8 cellular contexts compared by ENCODE assay signal in genomic region chr6:23414204-23414501, GRCh38.
DNase-seq lines count a peak whose midpoint lies in the region; ATAC-seq and TF ChIP-seq lines count a peak whose summit lies in the region.

No MANE protein-coding gene starts in this region.

- in situ Hi-C loops in Panc1 (cut with HindIII; ENCODE audit: low pct_unique_long_range_greater_than_20kb, low sequenced_read_pairs) = no loop called here

- H3K4me3 Mint-ChIP-seq in T-cell = no peak overlapping the region

- intact Hi-C loops in Panc1 (cut with micrococcal nuclease; ENCODE audit: unreplicated experiment) = no loop called here

- no peaks in the 10 kb centered on the region for H3K36me3 Mint-ChIP-seq in T-cell

- CTCF ChIA-PET in Panc1 (lab: Charles Lee) = interaction anchor here (0.6 kb wide), 2 partner anchors 1498 to 1818 kb away, joined by 3 read pairs; no protein-coding TSS in a partner anchor
- CTCF ChIA-PET in T-cell (lab: Charles Lee) = no interaction called here

- no TSS peak for BruUV-seq in Panc1 (replicated peaks; lab: Mats Ljungman, UMichigan)

- H3K9me3 Mint-ChIP-seq in T-cell = peaks cover 0 to 6% (median 4%) of the 10 kb centered on the region in 3 donors

- no peaks in the 10 kb centered on the region for H3K4me1 ChIP-seq in Panc1 (ENCODE audit: control insufficient read depth, insufficient read depth, low read length)

- no peaks in the 10 kb centered on the region for H3K27me3 Mint-ChIP-seq in T-cell

- H3K4me3 ChIP-seq in Panc1 (ENCODE audit: low read depth in 2 of 2, low read length in 2 of 2) = no peak overlapping the region

- no peak overlapping the region for H3K27ac Mint-ChIP-seq in T-cell

- ATAC-seq in Panc1 = no peak
- ATAC-seq in T-cell (replicated peaks in 1 of 4) = no peak
- no peak for ATAC-seq in HG02970 (IDR thresholded peaks at IDR 0.05; ENCODE audit: low FRiP score, unreplicated experiment)
- ATAC-seq in HG02571 (IDR thresholded peaks at IDR 0.05; ENCODE audit: unreplicated experiment) = no peak

- no peaks in the 10 kb centered on the region for H3K36me3 ChIP-seq in Panc1 (ENCODE audit: control insufficient read depth, insufficient read depth, low read length)

- H3K9me3 ChIP-seq in Panc1 (ENCODE audit: control insufficient read depth, insufficient read depth, low read depth, low read length) = no peaks in the 10 kb centered on the region

- DNase-seq in AG09319 (ENCODE audit: extremely low read depth, low read depth) (peak; percentile 89), H4 (ENCODE audit: low spot score) (peak; percentile 21), Panc1 (ENCODE audit: low read depth, low spot score) (no peak), globus pallidus (ENCODE audit: low spot score) (peak; percentile 32), T-cell (no peak), GOT3 (lab: John Stamatoyannopoulos, UW) (no peak)

- TF ChIP-seq CTCF in AG09319 (IDR thresholded peaks at IDR 0.05; ENCODE audit: low read depth, low read length) (peak; percentile 51), Panc1 (IDR thresholded peaks at IDR 0.05) (peak; percentile 26; the same call in 1 of the 2 replicates)

- H3K27me3 ChIP-seq in Panc1 (ENCODE audit: control insufficient read depth, insufficient read depth, low read length) = no peaks in the 10 kb centered on the region

- H3K27ac ChIP-seq in Panc1 (ENCODE audit: low read length) = no peak overlapping the region

- POLR2A ChIA-PET in Panc1 (lab: Charles Lee) = no interaction called here
- POLR2A ChIA-PET in T-cell (lab: Charles Lee) = no interaction called here

- H3K4me1 Mint-ChIP-seq in T-cell = no peaks in the 10 kb centered on the region

Comparison
In these comparisons a context has a peak if more than half of its experiments do, and no peak if none do; other contexts are left out.
1. DNase-seq: peak in AG09319 (single experiment), H4 (single experiment) and globus pallidus (single experiment); none in Panc1 (single experiment), T-cell (0 of 34) and GOT3 (single experiment).